ENCODE assay signal across 1 cellular context in the genomic region with DNA sequence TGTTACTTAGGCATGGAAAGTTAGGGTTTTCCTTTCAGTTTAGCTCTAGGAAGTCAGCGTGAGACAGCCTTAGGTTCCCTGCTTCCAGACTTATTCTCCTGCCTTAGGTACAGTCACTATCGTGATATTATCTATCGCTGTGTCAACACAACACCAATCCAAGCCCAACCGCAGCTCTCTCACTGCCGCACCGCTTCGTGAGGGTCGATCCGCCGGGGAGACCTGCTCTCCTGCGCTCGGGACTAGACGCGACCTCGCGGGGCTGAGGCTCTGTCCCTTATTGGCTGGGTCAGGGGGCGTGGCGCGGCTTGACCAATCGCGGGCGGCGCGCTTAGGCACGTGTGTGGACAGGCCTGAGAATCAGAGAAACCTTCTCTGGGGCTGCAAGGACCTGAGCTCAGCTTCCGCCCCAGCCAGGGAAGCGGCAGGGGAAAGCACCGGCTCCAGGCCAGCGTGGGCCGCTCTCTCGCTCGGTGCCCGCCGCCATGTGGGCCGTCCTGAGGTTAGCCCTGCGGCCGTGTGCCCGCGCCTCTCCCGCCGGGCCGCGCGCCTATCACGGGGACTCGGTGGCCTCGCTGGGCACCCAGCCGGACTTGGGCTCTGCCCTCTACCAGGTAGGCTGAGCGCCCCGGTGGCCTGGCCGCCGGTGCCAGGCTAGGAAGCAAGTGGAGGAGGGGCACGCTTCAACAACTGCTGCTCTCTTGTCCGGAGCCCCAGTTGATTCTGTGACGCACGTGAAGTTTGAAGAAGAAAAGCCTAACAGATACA.
TF ChIP-seq lines count a peak whose summit lies in the region.

A gene (plus strand): TSS at position 400 of the 768 bp plus-strand sequence. CDS start 86 bp downstream, at position 486.

TF ChIP-seq in HepG2, 621 proteins besides CTCF, POLR2A, EP300 and RAD21 (continued from another document and continues in another):
- TF ChIP-seq, protein P1, sequence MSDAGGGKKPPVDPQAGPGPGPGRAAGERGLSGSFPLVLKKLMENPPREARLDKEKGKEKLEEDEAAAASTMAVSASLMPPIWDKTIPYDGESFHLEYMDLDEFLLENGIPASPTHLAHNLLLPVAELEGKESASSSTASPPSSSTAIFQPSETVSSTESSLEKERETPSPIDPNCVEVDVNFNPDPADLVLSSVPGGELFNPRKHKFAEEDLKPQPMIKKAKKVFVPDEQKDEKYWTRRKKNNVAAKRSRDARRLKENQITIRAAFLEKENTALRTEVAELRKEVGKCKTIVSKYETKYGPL (CRISPR knock-in tag; IDR thresholded peaks at IDR 0.05) = no peak
- peak; percentile 2; the same call in 1 of the 2 replicates for TF ChIP-seq PPARG (CRISPR knock-in tag; conservative IDR thresholded peaks at IDR 0.05)
- TF ChIP-seq ZNF263 (CRISPR knock-in tag; IDR thresholded peaks at IDR 0.05) = peak; percentile 15; the same call in 1 of the 2 replicates
- no peak for TF ChIP-seq HDAC6 (IDR thresholded peaks at IDR 0.05; ENCODE audit: low read depth, low read length)
- no peak for TF ChIP-seq FOXK2 (IDR thresholded peaks at IDR 0.05)
- no peak for TF ChIP-seq ISX (CRISPR knock-in tag; conservative IDR thresholded peaks at IDR 0.05)
- TF ChIP-seq FOXJ3 (CRISPR knock-in tag; IDR thresholded peaks at IDR 0.05; ENCODE audit: borderline replicate concordance) = no peak
- no peak for TF ChIP-seq RBM22 (optimal IDR thresholded peaks at IDR 0.05; ENCODE audit: low read length)
- TF ChIP-seq ZBTB3 (CRISPR knock-in tag; IDR thresholded peaks at IDR 0.05; ENCODE audit: borderline replicate concordance, low read depth) = peak; percentile 49; the same call in 1 of the 2 replicates
- peak; percentile 78; the same call in 1 of the 2 replicates for TF ChIP-seq ZNF256 (CRISPR knock-in tag; conservative IDR thresholded peaks at IDR 0.05)
- TF ChIP-seq MED1 (CRISPR knock-in tag; IDR thresholded peaks at IDR 0.05) = peak; percentile 61; the same call in 1 of the 2 replicates
- no peak for TF ChIP-seq PHF5A (CRISPR knock-in tag; IDR thresholded peaks at IDR 0.05; ENCODE audit: low read depth, unreplicated experiment)
- no peak for TF ChIP-seq MIXL1 (CRISPR knock-in tag; IDR thresholded peaks at IDR 0.05)
- peak; percentile 68; the same call in 1 of the 2 replicates for TF ChIP-seq ZNF333 (CRISPR knock-in tag; IDR thresholded peaks at IDR 0.05; ENCODE audit: borderline replicate concordance)
- peak; percentile 79; the same call in 1 of the 2 replicates for TF ChIP-seq YEATS4 (CRISPR knock-in tag; IDR thresholded peaks at IDR 0.05; ENCODE audit: borderline replicate concordance)
- peak; percentile 95 for TF ChIP-seq ZNF768 (CRISPR knock-in tag; IDR thresholded peaks at IDR 0.05)
- TF ChIP-seq PHF21A (CRISPR knock-in tag; IDR thresholded peaks at IDR 0.05) = peak; percentile 75
- peak; percentile 78; the same call in 1 of the 2 replicates for TF ChIP-seq SIN3A (IDR thresholded peaks at IDR 0.05; ENCODE audit: borderline replicate concordance, low read depth, low read length)
- no peak for TF ChIP-seq TSC22D2 (CRISPR knock-in tag; IDR thresholded peaks at IDR 0.05; ENCODE audit: borderline replicate concordance)
- no peak for TF ChIP-seq SOX6 (IDR thresholded peaks at IDR 0.05)
- 0 out of 2 replicates have a peak, but pooled peaks have one; percentile 23 for TF ChIP-seq SOX6 (CRISPR knock-in tag; IDR thresholded peaks at IDR 0.05)
- no peak for TF ChIP-seq ZNF121 (CRISPR knock-in tag; IDR thresholded peaks at IDR 0.05)
- TF ChIP-seq SOX13 (IDR thresholded peaks at IDR 0.05) = no peak
- TF ChIP-seq SOX13 (CRISPR knock-in tag; conservative IDR thresholded peaks at IDR 0.05 in 1 of 2, IDR thresholded peaks at IDR 0.05 in 1 of 2) = no peak
- 0 out of 2 replicates have a peak, but pooled peaks have one; percentile 40 for TF ChIP-seq ZNF598 (CRISPR knock-in tag; IDR thresholded peaks at IDR 0.05; ENCODE audit: borderline replicate concordance)
- peak; percentile 87 for TF ChIP-seq NFYB (CRISPR knock-in tag; IDR thresholded peaks at IDR 0.05)
- TF ChIP-seq, protein P2, sequence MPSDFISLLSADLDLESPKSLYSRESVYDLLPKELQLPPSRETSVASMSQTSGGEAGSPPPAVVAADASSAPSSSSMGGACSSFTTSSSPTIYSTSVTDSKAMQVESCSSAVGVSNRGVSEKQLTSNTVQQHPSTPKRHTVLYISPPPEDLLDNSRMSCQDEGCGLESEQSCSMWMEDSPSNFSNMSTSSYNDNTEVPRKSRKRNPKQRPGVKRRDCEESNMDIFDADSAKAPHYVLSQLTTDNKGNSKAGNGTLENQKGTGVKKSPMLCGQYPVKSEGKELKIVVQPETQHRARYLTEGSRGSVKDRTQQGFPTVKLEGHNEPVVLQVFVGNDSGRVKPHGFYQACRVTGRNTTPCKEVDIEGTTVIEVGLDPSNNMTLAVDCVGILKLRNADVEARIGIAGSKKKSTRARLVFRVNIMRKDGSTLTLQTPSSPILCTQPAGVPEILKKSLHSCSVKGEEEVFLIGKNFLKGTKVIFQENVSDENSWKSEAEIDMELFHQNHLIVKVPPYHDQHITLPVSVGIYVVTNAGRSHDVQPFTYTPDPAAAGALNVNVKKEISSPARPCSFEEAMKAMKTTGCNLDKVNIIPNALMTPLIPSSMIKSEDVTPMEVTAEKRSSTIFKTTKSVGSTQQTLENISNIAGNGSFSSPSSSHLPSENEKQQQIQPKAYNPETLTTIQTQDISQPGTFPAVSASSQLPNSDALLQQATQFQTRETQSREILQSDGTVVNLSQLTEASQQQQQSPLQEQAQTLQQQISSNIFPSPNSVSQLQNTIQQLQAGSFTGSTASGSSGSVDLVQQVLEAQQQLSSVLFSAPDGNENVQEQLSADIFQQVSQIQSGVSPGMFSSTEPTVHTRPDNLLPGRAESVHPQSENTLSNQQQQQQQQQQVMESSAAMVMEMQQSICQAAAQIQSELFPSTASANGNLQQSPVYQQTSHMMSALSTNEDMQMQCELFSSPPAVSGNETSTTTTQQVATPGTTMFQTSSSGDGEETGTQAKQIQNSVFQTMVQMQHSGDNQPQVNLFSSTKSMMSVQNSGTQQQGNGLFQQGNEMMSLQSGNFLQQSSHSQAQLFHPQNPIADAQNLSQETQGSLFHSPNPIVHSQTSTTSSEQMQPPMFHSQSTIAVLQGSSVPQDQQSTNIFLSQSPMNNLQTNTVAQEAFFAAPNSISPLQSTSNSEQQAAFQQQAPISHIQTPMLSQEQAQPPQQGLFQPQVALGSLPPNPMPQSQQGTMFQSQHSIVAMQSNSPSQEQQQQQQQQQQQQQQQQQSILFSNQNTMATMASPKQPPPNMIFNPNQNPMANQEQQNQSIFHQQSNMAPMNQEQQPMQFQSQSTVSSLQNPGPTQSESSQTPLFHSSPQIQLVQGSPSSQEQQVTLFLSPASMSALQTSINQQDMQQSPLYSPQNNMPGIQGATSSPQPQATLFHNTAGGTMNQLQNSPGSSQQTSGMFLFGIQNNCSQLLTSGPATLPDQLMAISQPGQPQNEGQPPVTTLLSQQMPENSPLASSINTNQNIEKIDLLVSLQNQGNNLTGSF (CRISPR knock-in tag; IDR thresholded peaks at IDR 0.05) = peak; percentile 56; the same call in 1 of the 2 replicates
- TF ChIP-seq, protein P3, sequence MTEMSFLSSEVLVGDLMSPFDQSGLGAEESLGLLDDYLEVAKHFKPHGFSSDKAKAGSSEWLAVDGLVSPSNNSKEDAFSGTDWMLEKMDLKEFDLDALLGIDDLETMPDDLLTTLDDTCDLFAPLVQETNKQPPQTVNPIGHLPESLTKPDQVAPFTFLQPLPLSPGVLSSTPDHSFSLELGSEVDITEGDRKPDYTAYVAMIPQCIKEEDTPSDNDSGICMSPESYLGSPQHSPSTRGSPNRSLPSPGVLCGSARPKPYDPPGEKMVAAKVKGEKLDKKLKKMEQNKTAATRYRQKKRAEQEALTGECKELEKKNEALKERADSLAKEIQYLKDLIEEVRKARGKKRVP (CRISPR knock-in tag; IDR thresholded peaks at IDR 0.05) = 0 out of 4 replicates have a peak, but pooled peaks of 1 of the 2 experiments have one; percentile 20
- TF ChIP-seq ARHGAP35 (CRISPR knock-in tag; IDR thresholded peaks at IDR 0.05; ENCODE audit: borderline replicate concordance) = peak; percentile 55; the same call in 1 of the 2 replicates
- peak; percentile 69; the same call in 1 of the 2 replicates for TF ChIP-seq IRF2 (CRISPR knock-in tag; IDR thresholded peaks at IDR 0.05)
- TF ChIP-seq, protein P4, sequence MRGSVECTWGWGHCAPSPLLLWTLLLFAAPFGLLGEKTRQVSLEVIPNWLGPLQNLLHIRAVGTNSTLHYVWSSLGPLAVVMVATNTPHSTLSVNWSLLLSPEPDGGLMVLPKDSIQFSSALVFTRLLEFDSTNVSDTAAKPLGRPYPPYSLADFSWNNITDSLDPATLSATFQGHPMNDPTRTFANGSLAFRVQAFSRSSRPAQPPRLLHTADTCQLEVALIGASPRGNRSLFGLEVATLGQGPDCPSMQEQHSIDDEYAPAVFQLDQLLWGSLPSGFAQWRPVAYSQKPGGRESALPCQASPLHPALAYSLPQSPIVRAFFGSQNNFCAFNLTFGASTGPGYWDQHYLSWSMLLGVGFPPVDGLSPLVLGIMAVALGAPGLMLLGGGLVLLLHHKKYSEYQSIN (CRISPR knock-in tag; IDR thresholded peaks at IDR 0.05; ENCODE audit: borderline replicate concordance) = no peak
- TF ChIP-seq ZNF570 (CRISPR knock-in tag; IDR thresholded peaks at IDR 0.05; ENCODE audit: borderline replicate concordance) = peak; percentile 67; the same call in 1 of the 2 replicates
- no peak for TF ChIP-seq SMARCE1 (IDR thresholded peaks at IDR 0.05; ENCODE audit: borderline replicate concordance)
- TF ChIP-seq NKX3-1 (CRISPR knock-in tag; IDR thresholded peaks at IDR 0.05) = no peak
- TF ChIP-seq TBP (CRISPR knock-in tag; IDR thresholded peaks at IDR 0.05) = no peak
- TF ChIP-seq, protein P5, sequence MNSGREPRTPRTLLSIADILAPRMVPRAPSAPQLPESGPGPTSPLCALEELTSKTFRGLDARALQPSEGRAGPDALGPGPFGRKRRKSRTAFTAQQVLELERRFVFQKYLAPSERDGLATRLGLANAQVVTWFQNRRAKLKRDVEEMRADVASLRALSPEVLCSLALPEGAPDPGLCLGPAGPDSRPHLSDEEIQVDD (CRISPR knock-in tag; IDR thresholded peaks at IDR 0.05; ENCODE audit: borderline replicate concordance) = peak; percentile 20; the same call in 1 of the 2 replicates
- TF ChIP-seq PRPF4 (IDR thresholded peaks at IDR 0.05; ENCODE audit: low read depth, low read length, poor library complexity, severe bottlenecking) = no peak
- TF ChIP-seq ZNF468 (CRISPR knock-in tag; IDR thresholded peaks at IDR 0.05) = peak; percentile 69; the same call in 1 of the 2 replicates
- TF ChIP-seq, protein P6, sequence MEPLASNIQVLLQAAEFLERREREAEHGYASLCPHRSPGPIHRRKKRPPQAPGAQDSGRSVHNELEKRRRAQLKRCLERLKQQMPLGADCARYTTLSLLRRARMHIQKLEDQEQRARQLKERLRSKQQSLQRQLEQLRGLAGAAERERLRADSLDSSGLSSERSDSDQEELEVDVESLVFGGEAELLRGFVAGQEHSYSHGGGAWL (CRISPR knock-in tag; IDR thresholded peaks at IDR 0.05) = peak; percentile 74; the same call in 1 of the 2 replicates
- TF ChIP-seq ZNF616 (CRISPR knock-in tag; IDR thresholded peaks at IDR 0.05; ENCODE audit: low read depth) = 0 out of 2 replicates have a peak, but pooled peaks have one; percentile 69
- peak; percentile 71; the same call in 1 of the 2 replicates for TF ChIP-seq KLF15 (CRISPR knock-in tag; IDR thresholded peaks at IDR 0.05; ENCODE audit: borderline replicate concordance)
- no peak for TF ChIP-seq ZKSCAN8 (CRISPR knock-in tag; IDR thresholded peaks at IDR 0.05; ENCODE audit: borderline replicate concordance)
- peak; percentile 66 for TF ChIP-seq TOPORS (CRISPR knock-in tag; IDR thresholded peaks at IDR 0.05)
- TF ChIP-seq ZNF672 (CRISPR knock-in tag; IDR thresholded peaks at IDR 0.05) = no peak
- TF ChIP-seq PAX8 (CRISPR knock-in tag; IDR thresholded peaks at IDR 0.05; ENCODE audit: borderline replicate concordance) = 0 out of 2 replicates have a peak, but pooled peaks have one; percentile 78
- TF ChIP-seq, protein P7, sequence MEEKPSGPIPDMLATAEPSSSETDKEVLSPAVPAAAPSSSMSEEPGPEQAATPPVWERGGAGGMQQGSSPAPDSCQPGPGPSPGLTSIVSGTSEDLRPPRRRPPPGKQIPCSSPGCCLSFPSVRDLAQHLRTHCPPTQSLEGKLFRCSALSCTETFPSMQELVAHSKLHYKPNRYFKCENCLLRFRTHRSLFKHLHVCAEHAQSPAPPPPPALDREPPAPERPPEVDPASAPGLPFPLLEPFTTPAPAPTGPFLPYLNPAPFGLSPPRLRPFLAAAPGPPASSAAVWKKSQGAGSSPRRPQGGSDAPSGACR (CRISPR knock-in tag; IDR thresholded peaks at IDR 0.05) = no peak
- no peak; the same call in 1 of the 2 replicates for TF ChIP-seq SSRP1 (CRISPR knock-in tag; IDR thresholded peaks at IDR 0.05)
- no peak for TF ChIP-seq ZNF530 (CRISPR knock-in tag; IDR thresholded peaks at IDR 0.05; ENCODE audit: low read depth)
- no peak for TF ChIP-seq NFIB (CRISPR knock-in tag; IDR thresholded peaks at IDR 0.05; ENCODE audit: borderline replicate concordance)
- TF ChIP-seq ZNF431 (CRISPR knock-in tag; IDR thresholded peaks at IDR 0.05; ENCODE audit: borderline replicate concordance, low read depth) = peak; percentile 87; the same call in 1 of the 2 replicates
- TF ChIP-seq, protein P8, sequence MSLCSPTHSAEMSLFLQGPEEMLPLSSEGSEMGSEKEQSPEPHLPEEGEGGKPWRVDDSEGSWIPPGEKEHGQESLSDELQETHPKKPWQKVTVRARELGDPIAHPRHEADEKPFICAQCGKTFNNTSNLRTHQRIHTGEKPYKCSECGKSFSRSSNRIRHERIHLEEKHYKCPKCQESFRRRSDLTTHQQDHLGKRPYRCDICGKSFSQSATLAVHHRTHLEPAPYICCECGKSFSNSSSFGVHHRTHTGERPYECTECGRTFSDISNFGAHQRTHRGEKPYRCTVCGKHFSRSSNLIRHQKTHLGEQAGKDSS (CRISPR knock-in tag; IDR thresholded peaks at IDR 0.05; ENCODE audit: borderline replicate concordance, low read depth) = peak; percentile 87
- no peak for TF ChIP-seq MATR3 (CRISPR knock-in tag; IDR thresholded peaks at IDR 0.05)
- TF ChIP-seq, protein P9, sequence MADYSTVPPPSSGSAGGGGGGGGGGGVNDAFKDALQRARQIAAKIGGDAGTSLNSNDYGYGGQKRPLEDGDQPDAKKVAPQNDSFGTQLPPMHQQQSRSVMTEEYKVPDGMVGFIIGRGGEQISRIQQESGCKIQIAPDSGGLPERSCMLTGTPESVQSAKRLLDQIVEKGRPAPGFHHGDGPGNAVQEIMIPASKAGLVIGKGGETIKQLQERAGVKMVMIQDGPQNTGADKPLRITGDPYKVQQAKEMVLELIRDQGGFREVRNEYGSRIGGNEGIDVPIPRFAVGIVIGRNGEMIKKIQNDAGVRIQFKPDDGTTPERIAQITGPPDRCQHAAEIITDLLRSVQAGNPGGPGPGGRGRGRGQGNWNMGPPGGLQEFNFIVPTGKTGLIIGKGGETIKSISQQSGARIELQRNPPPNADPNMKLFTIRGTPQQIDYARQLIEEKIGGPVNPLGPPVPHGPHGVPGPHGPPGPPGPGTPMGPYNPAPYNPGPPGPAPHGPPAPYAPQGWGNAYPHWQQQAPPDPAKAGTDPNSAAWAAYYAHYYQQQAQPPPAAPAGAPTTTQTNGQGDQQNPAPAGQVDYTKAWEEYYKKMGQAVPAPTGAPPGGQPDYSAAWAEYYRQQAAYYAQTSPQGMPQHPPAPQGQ (CRISPR knock-in tag; IDR thresholded peaks at IDR 0.05; ENCODE audit: borderline replicate concordance) = no peak
- no peak for TF ChIP-seq ZNF557 (CRISPR knock-in tag; IDR thresholded peaks at IDR 0.05)
